In the genomic region with DNA sequence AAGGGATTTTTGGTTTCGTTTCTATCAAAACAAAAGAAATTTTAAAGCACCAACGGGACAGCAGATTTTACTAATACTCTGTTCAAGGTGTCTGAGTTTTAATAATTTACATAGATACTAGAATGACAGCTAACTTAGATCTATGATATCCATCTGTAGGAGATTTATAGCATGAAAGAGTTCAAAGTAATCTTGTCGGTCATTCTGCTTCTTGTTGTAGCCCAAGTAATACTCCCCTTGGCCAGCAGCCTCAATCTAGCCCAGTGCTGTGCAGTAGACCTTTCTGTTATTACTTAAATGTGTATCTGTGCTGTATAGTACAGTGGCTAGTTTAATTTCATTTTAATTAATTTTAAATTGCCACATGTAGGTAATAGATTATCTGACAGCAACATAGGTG, we compare ENCODE assay signal across 19 cellular contexts. TPM values are rescaled to one million over a fixed set of nuclear protein-coding genes. Genes with fewer than 3 reads are reported as not detected.
A peak's percentile ranks its signal among the peaks of the same experiment; 100 is the strongest.
DNase-seq lines count a peak whose midpoint lies in the region; ATAC-seq, FAIRE-seq and TF ChIP-seq lines count a peak whose summit lies in the region.
"Had no signal": no experiment of that assay in that cellular context is flagged by ENCODE, and none has a peak within 500 bp of the region (broad histone marks: within the 10 kb centered on the region; RNA-seq: fewer than 3 reads in every experiment).

No MANE protein-coding gene starts in this region.

- peaks cover 14 to 45% of the 10 kb centered on the region in 2 donors for H3K36me3 Mint-ChIP-seq in activated T-cell treated with anti-CD3 and anti-CD28 coated beads, Interleukin-2, amount 50 U/mL, for 72 hours (ENCODE audit: insufficient read depth in 2 of 2)
- peaks cover 48% of the 10 kb centered on the region for H3K36me3 Mint-ChIP-seq in effector memory CD8-positive, alpha-beta T cell (ENCODE audit: insufficient read depth)

- H4K20me1 ChIP-seq in OCI-LY1 (ENCODE audit: insufficient read depth, low read length), result peaks cover 2% of the 10 kb centered on the region; the same call in 1 of the 2 replicates

- intact Hi-C loops in thyroid gland (cut with DNase I), result no loop called here

- no peak for DNase-seq in activated T-cell treated with anti-CD3 and anti-CD28 coated beads, Interleukin-2, amount 50 U/mL, for 72 hours
- no peak for DNase-seq in activated T-cell treated with anti-CD3 and anti-CD28 coated beads, Interleukin-2, amount 50 U/mL, for 48 hours
- no peak for DNase-seq in effector memory CD8-positive, alpha-beta T cell
- DNase-seq in thyroid gland (no peak), GM12891 (ENCODE audit: insufficient read length, low spot score) (no peak), dermis blood vessel endothelial cell (no peak), H54 (ENCODE audit: insufficient read length, low spot score) (no peak)
- DNase-seq: 8988T, DMS53, MM.1S, NCI-H1105 treated with DMSO at 0.1 percent for 48 hours, NCI-H1930, NCI-H2171 treated with DMSO at 0.1 percent for 48 hours, NCI-H774, Peyer's patch, Right ventricle myocardium superior had no signal

- no peak for TF ChIP-seq POLR2A in thyroid gland (IDR thresholded peaks at IDR 0.05)
- TF ChIP-seq POLR2A in GM12891 (IDR thresholded peaks at IDR 0.05; ENCODE audit: low read depth, low read length), result no peak
- TF ChIP-seq POLR2A in H54 (IDR thresholded peaks at IDR 0.05; ENCODE audit: low read depth, low read length), result no peak

- no peaks in the 10 kb centered on the region for H3K9me2 ChIP-seq in OCI-LY1 (ENCODE audit: low read depth, low read length)

- FAIRE-seq in GM12891 (lab: Jason Lieb, UNC) (no peak), H54 (lab: Jason Lieb, UNC) (no peak)

- peaks cover 21% of the 10 kb centered on the region for H3K4me1 ChIP-seq in OCI-LY1 (ENCODE audit: insufficient read depth, low read length, severe bottlenecking)
- peaks cover 53 to 67% of the 10 kb centered on the region in 2 donors for H3K4me1 ChIP-seq in thyroid gland
- H3K4me1 ChIP-seq: Peyer's patch had no signal

- no peak overlapping the region for H3K4me3 ChIP-seq in OCI-LY1 (ENCODE audit: low read depth, low read length, poor library complexity, severe bottlenecking)
- H3K4me3 ChIP-seq in thyroid gland (replicated peaks in 1 of 3), result no peak overlapping the region
- H3K4me3 ChIP-seq: Peyer's patch had no signal

- H3K27me3 Mint-ChIP-seq in activated T-cell treated with anti-CD3 and anti-CD28 coated beads, Interleukin-2, amount 50 U/mL, for 72 hours (ENCODE audit: low read depth), result no peaks in the 10 kb centered on the region
- H3K27me3 Mint-ChIP-seq in effector memory CD8-positive, alpha-beta T cell, result no peaks in the 10 kb centered on the region

- no peaks in the 10 kb centered on the region for H3F3A ChIP-seq in OCI-LY1 (ENCODE audit: insufficient read depth, low read length)

- peaks cover 4% of the 10 kb centered on the region; the same call in 1 of the 2 replicates for H3K9me3 ChIP-seq in OCI-LY1 (ENCODE audit: low read length)
- no peaks in the 10 kb centered on the region for H3K9me3 ChIP-seq in thyroid gland
- H3K9me3 ChIP-seq: Peyer's patch had no signal

- H3K9ac ChIP-seq in OCI-LY1 (ENCODE audit: low read length), result no peak overlapping the region

- no peaks in the 10 kb centered on the region for H3K27me3 ChIP-seq in OCI-LY1 (ENCODE audit: insufficient read depth, low read length)
- no peaks in the 10 kb centered on the region for H3K27me3 ChIP-seq in thyroid gland
- H3K27me3 ChIP-seq: Peyer's patch had no signal

- peaks cover 64% of the 10 kb centered on the region for H3K79me2 ChIP-seq in OCI-LY1 (ENCODE audit: insufficient read depth, low read length)

- peaks cover 0 to 1% of the 10 kb centered on the region in 2 donors for H3K9me3 Mint-ChIP-seq in activated T-cell treated with anti-CD3 and anti-CD28 coated beads, Interleukin-2, amount 50 U/mL, for 72 hours
- no peaks in the 10 kb centered on the region for H3K9me3 Mint-ChIP-seq in effector memory CD8-positive, alpha-beta T cell
- H3K9me3 Mint-ChIP-seq: CD14-positive monocyte had no signal

- H3K4me2 ChIP-seq in OCI-LY1 (ENCODE audit: low read length), result peak overlapping the region; percentile 10

- no peak for ATAC-seq in activated T-cell treated with anti-CD3 and anti-CD28 coated beads, Interleukin-2, amount 50 U/mL, for 72 hours (replicated peaks in 1 of 2)
- no peak for ATAC-seq in effector memory CD8-positive, alpha-beta T cell (replicated peaks)

- H3K4me1 Mint-ChIP-seq in activated T-cell treated with anti-CD3 and anti-CD28 coated beads, Interleukin-2, amount 50 U/mL, for 72 hours (ENCODE audit: low read depth), result peaks cover 62% of the 10 kb centered on the region
- H3K4me1 Mint-ChIP-seq in effector memory CD8-positive, alpha-beta T cell (ENCODE audit: low read depth in 2 of 2), result peaks cover 34 to 71% of the 10 kb centered on the region in 2 donors

- peaks cover 38% of the 10 kb centered on the region for H3K36me3 ChIP-seq in OCI-LY1 (ENCODE audit: insufficient read depth, low read length)
- peaks cover 0 to 5% of the 10 kb centered on the region in 2 donors for H3K36me3 ChIP-seq in thyroid gland

- H3K4me3 Mint-ChIP-seq in activated T-cell treated with anti-CD3 and anti-CD28 coated beads, Interleukin-2, amount 50 U/mL, for 72 hours, result no peak overlapping the region
- no peak overlapping the region for H3K4me3 Mint-ChIP-seq in effector memory CD8-positive, alpha-beta T cell
- H3K4me3 Mint-ChIP-seq: CD14-positive monocyte had no signal

- peak overlapping the region; percentile 90 for H3K27ac Mint-ChIP-seq in activated T-cell treated with anti-CD3 and anti-CD28 coated beads, Interleukin-2, amount 50 U/mL, for 72 hours
- H3K27ac Mint-ChIP-seq in effector memory CD8-positive, alpha-beta T cell, result peak overlapping the region; percentile 14 to 57

- no peak for TF ChIP-seq CTCF in OCI-LY1 (IDR thresholded peaks at IDR 0.05; ENCODE audit: low read length)
- TF ChIP-seq CTCF in thyroid gland (IDR thresholded peaks at IDR 0.05), result no peak

- H3K27ac ChIP-seq in OCI-LY1 (ENCODE audit: low read depth, low read length, poor library complexity, severe bottlenecking), result no peak overlapping the region
- H3K27ac ChIP-seq in thyroid gland, result peak overlapping the region; percentile 44 to 56 (median 54)
- H3K27ac ChIP-seq: HL-60, Peyer's patch had no signal

- no peak overlapping the region for H2AFZ ChIP-seq in OCI-LY1 (ENCODE audit: low read length)

- 51 to 61% methylated on average over 3 of the region's 3 CpGs for WGBS in thyroid gland, 2 donors

TF ChIP-seq in GM12891, 5 proteins besides CTCF, POLR2A, EP300 and RAD21:
- TF ChIP-seq POU2F2 (IDR thresholded peaks at IDR 0.05; ENCODE audit: low read depth, low read length), result no peak
- no peak for TF ChIP-seq TAF1 (IDR thresholded peaks at IDR 0.05; ENCODE audit: low read depth, low read length)
- no peak for TF ChIP-seq SPI1 (IDR thresholded peaks at IDR 0.05; ENCODE audit: low read depth, low read length)
- TF ChIP-seq PAX5 (IDR thresholded peaks at IDR 0.05; ENCODE audit: insufficient read depth, low read length, severe bottlenecking), result no peak
- no peak for TF ChIP-seq POLR2AphosphoS5 (IDR thresholded peaks at IDR 0.05; ENCODE audit: low read depth, low read length)

RNA-seq across cellular contexts. Expression of a gene that starts 44.7 kb away (rescaled TPM):
- total RNA-seq in activated T-cell treated with anti-CD3 and anti-CD28 coated beads, Interleukin-2, amount 50 U/mL, for 72 hours, result 100 to 1,000 TPM in 1 of 2 donors, 10 to 100 TPM in 1; 84.4 to 123 TPM
- total RNA-seq in thyroid gland (100 to 1,000 TPM in 2 of 4 donors, 10 to 100 TPM in 2; 74.6 to 155 (median 109) TPM), dermis blood vessel endothelial cell (23.3 and 50.2 TPM in 2 replicates)
- 13.4 TPM for polyA plus RNA-seq in GM12891 (2012; ENCODE audit: low read depth, missing spikeins)
